Comparison of ENCODE assay signal across 24 cellular contexts in genomic region chr13:26020536-26021290, GRCh38. TPM values are rescaled to one million over a fixed set of nuclear protein-coding genes. Genes with fewer than 3 reads are reported as not detected.
DNase-seq lines count a peak whose midpoint lies in the region; TF ChIP-seq lines count a peak whose summit lies in the region.
"Had no signal": no experiment of that assay in that cellular context is flagged by ENCODE, and none has a peak within 500 bp of the region (broad histone marks: within the 10 kb centered on the region; RNA-seq: fewer than 3 reads in every experiment).

No MANE protein-coding gene starts in this region.

- H3K9me3 ChIP-seq in breast epithelium = no peaks in the 10 kb centered on the region
- H3K9me3 ChIP-seq in osteoblast (ENCODE audit: low read depth, low read length) = no peaks in the 10 kb centered on the region
- H3K9me3 ChIP-seq in testis = no peaks in the 10 kb centered on the region
- H3K9me3 ChIP-seq: body of pancreas, MG63, sigmoid colon, SK-N-SH had no signal

- H3K27ac ChIP-seq in breast epithelium = no peak overlapping the region
- H3K27ac ChIP-seq in caudate nucleus (ENCODE audit: low read depth, low read length) = peak overlapping the region; percentile 52
- H3K27ac ChIP-seq in osteoblast (ENCODE audit: low read depth, low read length) = peak overlapping the region; percentile 76
- H3K27ac ChIP-seq in testis = no peak overlapping the region
- H3K27ac ChIP-seq: coronary artery, HL-60, sigmoid colon had no signal

- H3K27ac Mint-ChIP-seq in MCF 10A (ENCODE audit: low read depth, unreplicated experiment) = peak overlapping the region; percentile 3
- H3K27ac Mint-ChIP-seq: activated B cell treated with CpG ODN at 0.5 μM for 24 hours; activated naive CD8-positive, alpha-beta T cell treated with anti-CD3 and anti-CD28 coated beads, Interleukin-2, amount 50 U/mL, for 24 hours; natural killer cell treated with Interleukin-12 subunit alpha and Interleukin-12 subunit beta and Interleukin-15 and Interleukin-18, amount 100 ng/mL, for 72 hours had no signal

- no peaks in the 10 kb centered on the region for H3K4me1 ChIP-seq in breast epithelium
- H3K4me1 ChIP-seq in osteoblast (ENCODE audit: insufficient read depth, low read length) = peaks cover 33% of the 10 kb centered on the region
- H3K4me1 ChIP-seq in testis = peaks cover 33% of the 10 kb centered on the region
- H3K4me1 ChIP-seq: sigmoid colon had no signal

- intact Hi-C loops in MCF 10A (cut with micrococcal nuclease) = no loop called here
- intact Hi-C loops in breast epithelium (cut with DNase I; ENCODE audit: low total_unique reads) = no loop called here
- intact Hi-C loops in testis (cut with DNase I; ENCODE audit: low total_unique reads) = no loop called here

- 90 to 93% methylated on average over 20 of the region's 20 CpGs for WGBS in testis, 2 donors

- H3K4me3 Mint-ChIP-seq in MCF 10A (ENCODE audit: unreplicated experiment) = no peak overlapping the region
- H3K4me3 Mint-ChIP-seq: activated B cell treated with CpG ODN at 0.5 μM for 24 hours; activated naive CD8-positive, alpha-beta T cell treated with anti-CD3 and anti-CD28 coated beads, Interleukin-2, amount 50 U/mL, for 24 hours; natural killer cell treated with Interleukin-12 subunit alpha and Interleukin-12 subunit beta and Interleukin-15 and Interleukin-18, amount 100 ng/mL, for 72 hours had no signal

- H3K4me3 ChIP-seq in breast epithelium (no peak overlapping the region), osteoblast (ENCODE audit: insufficient read depth, low read length) (no peak overlapping the region), testis (no peak overlapping the region)
- H3K4me3 ChIP-seq: body of pancreas, coronary artery, MG63, sigmoid colon had no signal

- TF ChIP-seq CTCF in MCF 10A (IDR thresholded peaks at IDR 0.05; ENCODE audit: unreplicated experiment) = no peak
- TF ChIP-seq CTCF in breast epithelium (IDR thresholded peaks at IDR 0.05) = no peak
- no peak for TF ChIP-seq CTCF in osteoblast (IDR thresholded peaks at IDR 0.05; ENCODE audit: extremely low read depth, low read depth, low read length)
- TF ChIP-seq CTCF in testis (IDR thresholded peaks at IDR 0.05) = no peak

- H3K79me2 ChIP-seq in osteoblast (ENCODE audit: insufficient read depth, low read length) = no peaks in the 10 kb centered on the region

- H4K20me1 ChIP-seq in osteoblast (ENCODE audit: insufficient read depth, low read length) = no peaks in the 10 kb centered on the region

- DNase-seq in MCF 10A (ENCODE audit: unreplicated experiment) (no peak), breast epithelium (ENCODE audit: low spot score in 2 of 2) (no peak), caudate nucleus (lab: John Stamatoyannopoulos, UW) (no peak), osteoblast (ENCODE audit: insufficient read length, low spot score, missing footprints) (no peak), testis (no peak), NCI-H510A treated with DMSO at 0.1 percent for 48 hours (lab: John Stamatoyannopoulos, UW) (no peak), HT-29 (ENCODE audit: low spot score) (no peak), globus pallidus (ENCODE audit: low spot score) (no peak)
- DNase-seq: 8988T; activated B cell treated with CpG ODN at 0.5 μM for 24 hours; activated CD4-positive, alpha-beta T cell treated with anti-CD3 and anti-CD28 coated beads, Interleukin-2, amount 50 U/mL, for 4 hours; activated CD8-positive, alpha-beta memory T cell treated with anti-CD3 and anti-CD28 coated beads, Interleukin-2, amount 50 U/mL, for 48 hours; activated naive CD8-positive, alpha-beta T cell treated with anti-CD3 and anti-CD28 coated beads, Interleukin-2, amount 50 U/mL, for 24 hours; body of pancreas; COR-L47; left colon; NCI-H1436; NK-92 treated with Interleukin-12 subunit alpha and Interleukin-12 subunit beta, amount 100 ng/mL, for 24 hours; sigmoid colon; SK-N-SH had no signal

- BruUV-seq in MCF 10A (replicated peaks; lab: Mats Ljungman, UMichigan) = no TSS peak

- peak overlapping the region; percentile 37 for H3K4me2 ChIP-seq in osteoblast (ENCODE audit: insufficient read depth, low read length)
- H3K4me2 ChIP-seq: SK-N-SH had no signal

- H3K4me1 Mint-ChIP-seq in MCF 10A (ENCODE audit: insufficient read depth, unreplicated experiment) = peaks cover 54% of the 10 kb centered on the region
- H3K4me1 Mint-ChIP-seq: activated B cell treated with CpG ODN at 0.5 μM for 24 hours had no signal

- H3K27me3 ChIP-seq in breast epithelium (peaks cover 0 to 2% of the 10 kb centered on the region in 2 donors), osteoblast (ENCODE audit: insufficient read depth, low read length) (no peaks in the 10 kb centered on the region), testis (no peaks in the 10 kb centered on the region)
- H3K27me3 ChIP-seq: body of pancreas, MG63, sigmoid colon had no signal

- H3K36me3 Mint-ChIP-seq in MCF 10A (ENCODE audit: insufficient read depth, unreplicated experiment) = no peaks in the 10 kb centered on the region
- H3K36me3 Mint-ChIP-seq: natural killer cell treated with Interleukin-12 subunit alpha and Interleukin-12 subunit beta and Interleukin-15 and Interleukin-18, amount 100 ng/mL, for 72 hours had no signal

- TF ChIP-seq POLR2A in breast epithelium (IDR thresholded peaks at IDR 0.05) (no peak), testis (IDR thresholded peaks at IDR 0.05) (no peak)

- H3K27me3 Mint-ChIP-seq in MCF 10A (ENCODE audit: insufficient read depth, unreplicated experiment) = no peaks in the 10 kb centered on the region

- POLR2A ChIA-PET in MCF 10A (lab: Yijun Ruan, JAX) = interaction anchor here (0.9 kb wide), 1 partner anchor 73 kb away, joined by 4 read pairs; no protein-coding TSS in a partner anchor

- H2AFZ ChIP-seq in osteoblast (ENCODE audit: low read length) = no peak overlapping the region

- no peaks in the 10 kb centered on the region for H3K36me3 ChIP-seq in breast epithelium
- no peaks in the 10 kb centered on the region for H3K36me3 ChIP-seq in osteoblast (ENCODE audit: insufficient read depth, low read length)
- H3K36me3 ChIP-seq in testis (ENCODE audit: low read depth, missing control alignments) = no peaks in the 10 kb centered on the region
- H3K36me3 ChIP-seq: MG63, sigmoid colon had no signal

- CTCF ChIA-PET in MCF 10A (lab: Yijun Ruan, JAX) = no interaction called here

- no peaks in the 10 kb centered on the region for H3K9me3 Mint-ChIP-seq in MCF 10A (ENCODE audit: unreplicated experiment)
- H3K9me3 Mint-ChIP-seq: activated B cell treated with CpG ODN at 0.5 μM for 24 hours; activated naive CD8-positive, alpha-beta T cell treated with anti-CD3 and anti-CD28 coated beads, Interleukin-2, amount 50 U/mL, for 24 hours; natural killer cell treated with Interleukin-12 subunit alpha and Interleukin-12 subunit beta and Interleukin-15 and Interleukin-18, amount 100 ng/mL, for 72 hours had no signal

RNA-seq across cellular contexts. Expression of gene SHISA2, which starts 31.1 kb away (rescaled TPM):
- total RNA-seq in MCF 10A (2022) = 0.86 and 1.2 TPM in 2 replicates
- 10 to 100 TPM in 1 of 3 donors, 1 to 10 TPM in 1, under 1 TPM in 1; 0.64 to 43.8 (median 2.6) TPM for total RNA-seq in breast epithelium
- 2.7 and 4.3 TPM in 2 replicates for total RNA-seq in osteoblast
- total RNA-seq in testis = 10 to 100 TPM in 1 of 2 donors, 1 to 10 TPM in 1; 8.2 to 20.6 TPM
- polyA plus RNA-seq in testis (ENCODE audit: insufficient read depth, low read depth, low replicate concordance) = 2.7 TPM
- total RNA-seq in HT-29 (2014; rRNA removed; shearing (Covaris generic)) = not detected in 2 replicates
- total RNA-seq: activated B cell treated with CpG ODN at 0.5 μM for 24 hours had no signal
- polyA plus RNA-seq: SK-N-SH had no signal

Comparison
In these comparisons a context has a peak if more than half of its experiments do, and no peak if none do; other contexts are left out.
1. H3K27ac ChIP-seq: peak in caudate nucleus (single experiment) and osteoblast (single experiment); none in breast epithelium (0 of 2) and testis (0 of 2).